Comparison of ENCODE assay signal across 18 cellular contexts in genomic region chr2:222311978-222312738, GRCh38. TPM values are rescaled to one million over a fixed set of nuclear protein-coding genes. Genes with fewer than 3 reads are reported as not detected.
DNase-seq lines count a peak whose midpoint lies in the region; ATAC-seq, FAIRE-seq and TF ChIP-seq lines count a peak whose summit lies in the region.
"Had no signal": no experiment of that assay in that cellular context is flagged by ENCODE, and none has a peak within 500 bp of the region (broad histone marks: within the 10 kb centered on the region; RNA-seq: fewer than 3 reads in every experiment).

No MANE protein-coding gene starts in this region.

- H3K27me3 Mint-ChIP-seq in stimulated activated naive CD8-positive, alpha-beta T cell treated with anti-CD3 and anti-CD28 coated beads, Interleukin-15, amount 100 ng/mL, for 72 hours: peaks cover 99% of the 10 kb centered on the region
- peaks cover 95% of the 10 kb centered on the region for H3K27me3 Mint-ChIP-seq in activated naive CD8-positive, alpha-beta T cell treated with anti-CD3 and anti-CD28 coated beads, Interleukin-2, amount 10 ng/mL, durations not matched to agents 7 days and 5 days

- peaks cover 18% of the 10 kb centered on the region for H3K4me1 Mint-ChIP-seq in stimulated activated naive CD8-positive, alpha-beta T cell treated with anti-CD3 and anti-CD28 coated beads, Interleukin-15, amount 100 ng/mL, for 72 hours
- H3K4me1 Mint-ChIP-seq in activated naive CD8-positive, alpha-beta T cell treated with anti-CD3 and anti-CD28 coated beads, Interleukin-2, amount 10 ng/mL, durations not matched to agents 7 days and 5 days: peaks cover 5% of the 10 kb centered on the region

- H3K36me3 ChIP-seq in HepG2 (replicated peaks in 1 of 2; ENCODE audit: control insufficient read depth in 1 of 2, insufficient read depth in 2 of 2, low read length in 2 of 2): no peaks in the 10 kb centered on the region

- H3K4me1 ChIP-seq in HepG2 (ENCODE audit: insufficient read depth, low read length): no peaks in the 10 kb centered on the region

- POLR2A ChIA-PET in activated naive CD8-positive, alpha-beta T cell treated with anti-CD3 and anti-CD28 coated beads, Interleukin-2, amount 10 ng/mL, durations not matched to agents 7 days and 5 days (lab: Charles Lee): interaction anchor here (0.6 kb wide), 1 partner anchor 114 kb away, joined by 4 read pairs; no protein-coding TSS in a partner anchor
- POLR2A ChIA-PET in HepG2 (lab: Yijun Ruan, JAX): no interaction called here

- no peak overlapping the region for H3K4me3 ChIP-seq in HepG2 (replicated peaks in 1 of 3; ENCODE audit: insufficient read depth in 1 of 3, low read depth in 2 of 3, low read length in 3 of 3)

- intact Hi-C loops in HepG2 (cut with micrococcal nuclease; ENCODE audit: unreplicated experiment) (loop anchor here (10.0 kb wide), 1 partner anchor 123 kb away; no protein-coding TSS in a partner anchor), head of caudate nucleus (cut with DNase I) (no loop called here)

- peaks cover 6 to 7% of the 10 kb centered on the region in 2 donors for H3K9me3 Mint-ChIP-seq in stimulated activated naive CD8-positive, alpha-beta T cell treated with anti-CD3 and anti-CD28 coated beads, Interleukin-15, amount 100 ng/mL, for 72 hours
- peaks cover 1% of the 10 kb centered on the region for H3K9me3 Mint-ChIP-seq in activated naive CD8-positive, alpha-beta T cell treated with anti-CD3 and anti-CD28 coated beads, Interleukin-2, amount 10 ng/mL, durations not matched to agents 7 days and 5 days

- H3K27me3 ChIP-seq in HepG2 (ENCODE audit: control insufficient read depth in 1 of 2, insufficient read depth in 2 of 2, low read length in 2 of 2): peaks cover 6 to 73% of the 10 kb centered on the region in 2 experiments; a peak in 4 of 5 replicates

- H3K4me3 Mint-ChIP-seq in stimulated activated naive CD8-positive, alpha-beta T cell treated with anti-CD3 and anti-CD28 coated beads, Interleukin-15, amount 100 ng/mL, for 72 hours: peak overlapping the region; percentile 17 to 46
- peak overlapping the region; percentile 39 for H3K4me3 Mint-ChIP-seq in activated naive CD8-positive, alpha-beta T cell treated with anti-CD3 and anti-CD28 coated beads, Interleukin-2, amount 10 ng/mL, durations not matched to agents 7 days and 5 days

- no peak overlapping the region for H3K9ac ChIP-seq in HepG2 (ENCODE audit: insufficient read depth, low read depth, low read length)

- TF ChIP-seq EP300 in HepG2 (IDR thresholded peaks at IDR 0.05; ENCODE audit: low read depth in 2 of 2, low read length in 2 of 2): no peak
- TF ChIP-seq EP300 in HepG2 (CRISPR knock-in tag; IDR thresholded peaks at IDR 0.05; ENCODE audit: borderline replicate concordance): no peak

- no peaks in the 10 kb centered on the region for H3K36me3 Mint-ChIP-seq in activated naive CD8-positive, alpha-beta T cell treated with anti-CD3 and anti-CD28 coated beads, Interleukin-2, amount 10 ng/mL, durations not matched to agents 7 days and 5 days

- ATAC-seq in stimulated activated naive CD8-positive, alpha-beta T cell treated with anti-CD3 and anti-CD28 coated beads, Interleukin-15, amount 100 ng/mL, for 72 hours: no peak
- ATAC-seq in stimulated activated naive CD8-positive, alpha-beta T cell treated with anti-CD3 and anti-CD28 coated beads, Interleukin-15, Interleukin-2, amounts not matched to agents 100 U/mL and 50 U/mL, for 24 hours: no peak
- ATAC-seq in activated naive CD8-positive, alpha-beta T cell treated with anti-CD3 and anti-CD28 coated beads, Interleukin-2, amount 10 ng/mL, durations not matched to agents 7 days and 5 days (ENCODE audit: low read depth): no peak
- ATAC-seq in HepG2: peak; percentile 48
- no peak for ATAC-seq in HG02571 (IDR thresholded peaks at IDR 0.05; ENCODE audit: unreplicated experiment)
- no peak for ATAC-seq in HG03571 (IDR thresholded peaks at IDR 0.05; ENCODE audit: unreplicated experiment)
- ATAC-seq: activated CD4-positive, CD25-positive, alpha-beta regulatory T cell treated with anti-CD3 and anti-CD28 coated beads, Interleukin-2, amount 50 U/mL, for 24 hours; left colon had no signal

- H3K79me2 ChIP-seq in HepG2 (ENCODE audit: insufficient read depth, low read length): no peaks in the 10 kb centered on the region

- FAIRE-seq in HepG2 (lab: Jason Lieb, UNC): no peak
- FAIRE-seq: bronchial epithelial cell had no signal

- in situ Hi-C loops in HepG2 (cut with HindIII; ENCODE audit: extremely low pct_ligation_motif_present, low pct_unique_long_range_greater_than_20kb): loop anchor here (5.0 kb wide), 1 partner anchor 250 kb away; no protein-coding TSS in a partner anchor

- H2AFZ ChIP-seq in HepG2 (ENCODE audit: low read length): no peak overlapping the region

- WGBS in HepG2 (ENCODE audit: low lambda C conversion rate): 48% methylated on average over 37 of the region's 48 CpGs

- H3K27ac ChIP-seq in HepG2 (ENCODE audit: extremely low read length, insufficient read depth, low read length): no peak overlapping the region

- TF ChIP-seq RAD21 in HepG2 (CRISPR knock-in tag; IDR thresholded peaks at IDR 0.05): no peak

- TF ChIP-seq CTCF in HepG2 (CRISPR knock-in tag; IDR thresholded peaks at IDR 0.05): no peak

- H3K9me3 ChIP-seq in HepG2 (ENCODE audit: low read length): no peaks in the 10 kb centered on the region

- no peak for DNase-seq in stimulated activated naive CD8-positive, alpha-beta T cell treated with anti-CD3 and anti-CD28 coated beads, Interleukin-15, amount 100 ng/mL, for 72 hours
- DNase-seq in stimulated activated naive CD8-positive, alpha-beta T cell treated with anti-CD3 and anti-CD28 coated beads, Interleukin-15, Interleukin-2, amounts not matched to agents 100 U/mL and 50 U/mL, for 24 hours: no peak
- DNase-seq in activated naive CD8-positive, alpha-beta T cell treated with anti-CD3 and anti-CD28 coated beads, Interleukin-2, amount 10 ng/mL, durations not matched to agents 7 days and 5 days: peak; percentile 38
- DNase-seq in HepG2 (ENCODE audit: low spot score) (no peak), head of caudate nucleus (no peak), NCI-H128 (lab: John Stamatoyannopoulos, UW; ENCODE audit: unreplicated experiment) (no peak)
- DNase-seq: AML-193; left colon; NCI-H226; stimulated activated CD4-positive, alpha-beta T cell treated with anti-CD3 and anti-CD28 coated beads, Interleukin-2, amount 100 ng/mL, for 24 hours; stimulated activated CD8-positive, alpha-beta memory T cell treated with anti-CD3 and anti-CD28 coated beads, Interleukin-4, amount 100 ng/mL, for 48 hours; trophoblast cell had no signal

- no peak for TF ChIP-seq POLR2A in HepG2 (IDR thresholded peaks at IDR 0.05; ENCODE audit: insufficient read depth in 1 of 2, low read depth in 2 of 2, low read length in 2 of 2)

- no TSS peak for BruUV-seq in HepG2 (replicated peaks; lab: Mats Ljungman, UMichigan)

- H4K20me1 ChIP-seq in HepG2 (ENCODE audit: insufficient read depth, low read length): no peaks in the 10 kb centered on the region

- peak overlapping the region in 1 of 2 donors; percentile 48 for H3K27ac Mint-ChIP-seq in stimulated activated naive CD8-positive, alpha-beta T cell treated with anti-CD3 and anti-CD28 coated beads, Interleukin-15, amount 100 ng/mL, for 72 hours
- H3K27ac Mint-ChIP-seq in activated naive CD8-positive, alpha-beta T cell treated with anti-CD3 and anti-CD28 coated beads, Interleukin-2, amount 10 ng/mL, durations not matched to agents 7 days and 5 days: peak overlapping the region; percentile 68

- CTCF ChIA-PET in HepG2 (lab: Yijun Ruan, JAX; ENCODE audit: low intra/inter-chr PET ratio, low total read pairs): no interaction called here

- no peak overlapping the region for H3K4me2 ChIP-seq in HepG2 (ENCODE audit: low read depth, low read length)

TF ChIP-seq in HepG2, 621 proteins besides CTCF, POLR2A, EP300 and RAD21 (continues in another document):
- TF ChIP-seq FOXA1 (IDR thresholded peaks at IDR 0.05): no peak
- no peak for TF ChIP-seq FOXA1 (CRISPR knock-in tag; IDR thresholded peaks at IDR 0.05)
- TF ChIP-seq ELF4 (CRISPR knock-in tag; IDR thresholded peaks at IDR 0.05; ENCODE audit: borderline replicate concordance): no peak
- TF ChIP-seq SETDB1 (CRISPR knock-in tag; IDR thresholded peaks at IDR 0.05; ENCODE audit: borderline replicate concordance): no peak

RNA-seq across cellular contexts. Expression of gene PAX3, which starts 13.4 kb away (rescaled TPM):
- not detected for total RNA-seq in activated naive CD8-positive, alpha-beta T cell treated with anti-CD3 and anti-CD28 coated beads, Interleukin-2, amount 10 ng/mL, durations not matched to agents 7 days and 5 days
- total RNA-seq in HepG2 (2016; rRNA removed; fragmentation: Illumina TruSeq; extraction: Trizol): not detected in 2 replicates
- total RNA-seq in HepG2 (2016; cell fraction: cytosol; rRNA removed; fragmentation: Illumina TruSeq; extraction: Trizol; ENCODE audit: low read depth): not detected in 2 replicates
- not detected in 2 replicates for total RNA-seq in HepG2 (2016; cell fraction: insoluble cytoplasmic fraction; rRNA removed; fragmentation: Illumina TruSeq; extraction: Trizol)
- not detected in 2 replicates for total RNA-seq in HepG2 (2016; cell fraction: membrane; rRNA removed; fragmentation: Illumina TruSeq; extraction: Trizol)
- not detected in 2 replicates for total RNA-seq in HepG2 (2016; cell fraction: nucleus; rRNA removed; fragmentation: Illumina TruSeq; extraction: Trizol)
- polyA plus RNA-seq in HepG2 (2011; rRNA removed): 0.07 TPM in 1 of 2 replicates, not detected in the other
- not detected in 2 replicates for polyA plus RNA-seq in HepG2 (2011; cell fraction: cytosol; rRNA removed)
- polyA plus RNA-seq in HepG2 (2011; cell fraction: nucleus; rRNA removed): not detected in 2 replicates
- polyA plus RNA-seq in HepG2 (2012): not detected in 2 replicates
- not detected in 2 replicates for polyA plus RNA-seq in HepG2 (2016; cell fraction: cytosol; fragmentation: Illumina TruSeq; extraction: Trizol; ENCODE audit: low read depth)
- not detected in 2 replicates for polyA plus RNA-seq in HepG2 (2016; cell fraction: insoluble cytoplasmic fraction; fragmentation: Illumina TruSeq; extraction: Trizol; ENCODE audit: low read depth)
- polyA plus RNA-seq in HepG2 (2016; cell fraction: membrane; fragmentation: Illumina TruSeq; extraction: Trizol; ENCODE audit: low read depth): not detected in 2 replicates
- polyA plus RNA-seq in HepG2 (2016; cell fraction: nucleus; fragmentation: Illumina TruSeq; extraction: Trizol; ENCODE audit: insufficient read depth, low read depth): not detected in 2 replicates
- not detected in 2 replicates for polyA minus RNA-seq in HepG2 (2011; rRNA and poly(A)+ RNA removed; ENCODE audit: low replicate concordance)
- polyA minus RNA-seq in HepG2 (2011; cell fraction: cytosol; rRNA and poly(A)+ RNA removed): not detected in 2 replicates
- polyA minus RNA-seq in HepG2 (2011; cell fraction: nucleus; rRNA and poly(A)+ RNA removed): not detected in 2 replicates
- total RNA-seq: bronchial epithelial cell, glomerular endothelial cell, left colon, pulmonary artery endothelial cell had no signal
